ENCODE assay signal across 20 cellular contexts in genomic region chr13:99225078-99225477, GRCh38. TPM values are rescaled to one million over a fixed set of nuclear protein-coding genes. Genes with fewer than 3 reads are reported as not detected.
DNase-seq lines count a peak whose midpoint lies in the region; ATAC-seq and TF ChIP-seq lines count a peak whose summit lies in the region.
"Had no signal": no experiment of that assay in that cellular context is flagged by ENCODE, and none has a peak within 500 bp of the region (broad histone marks: within the 10 kb centered on the region; RNA-seq: fewer than 3 reads in every experiment).

No MANE protein-coding gene starts in this region.

- H3K27me3 ChIP-seq in CD4-positive, alpha-beta T cell (ENCODE audit: control insufficient read depth, insufficient read depth, low read length), result no peaks in the 10 kb centered on the region
- H3K27me3 ChIP-seq in A673 (replicated peaks; ENCODE audit: insufficient read depth, low read depth, low read length, poor library complexity), result no peaks in the 10 kb centered on the region

- no TSS peak for BruUV-seq in A673 (replicated peaks; lab: Mats Ljungman, UMichigan)

- POLR2A ChIA-PET in CD4-positive, alpha-beta T cell (lab: Charles Lee), result no interaction called here
- POLR2A ChIA-PET in A673 (lab: Charles Lee; ENCODE audit: low non-redundant PET), result no interaction called here

- no peaks in the 10 kb centered on the region for H3K36me3 ChIP-seq in A673 (ENCODE audit: insufficient read depth, low read length, poor library complexity, severe bottlenecking)

- H3K4me1 Mint-ChIP-seq in CD4-positive, alpha-beta T cell (ENCODE audit: low read depth), result peaks cover 93% of the 10 kb centered on the region

- no peak for ATAC-seq in CD4-positive, alpha-beta T cell (ENCODE audit: poor library complexity)
- ATAC-seq in HG03025 (IDR thresholded peaks at IDR 0.05; ENCODE audit: low FRiP score, unreplicated experiment), result no peak
- no peak for ATAC-seq in HG02642 (IDR thresholded peaks at IDR 0.05; ENCODE audit: poor library complexity, unreplicated experiment)

- no peak overlapping the region for H3K4me3 ChIP-seq in A673 (ENCODE audit: low read depth, low read length, poor library complexity, severe bottlenecking)

- no peak for DNase-seq in CD4-positive, alpha-beta T cell
- DNase-seq in Kasumi-1 (lab: John Stamatoyannopoulos, UW) (peak; percentile 50 to 53), SKM-1 (lab: John Stamatoyannopoulos, UW; ENCODE audit: unreplicated experiment) (peak; percentile 60), medulla oblongata (ENCODE audit: extremely low spot score) (peak; percentile 49), NCI-H1417 (lab: John Stamatoyannopoulos, UW) (no peak), A673 (ENCODE audit: low spot score) (no peak)
- DNase-seq: activated CD4-positive, alpha-beta memory T cell treated with anti-CD3 and anti-CD28 coated beads for 36 hours; anterior cingulate cortex; dermis blood vessel endothelial cell; glutamatergic neuron; NCI-H2029; NCI-H446 treated with DMSO at 0.1 percent for 48 hours; NK-92 treated with Interleukin-12 subunit alpha and Interleukin-12 subunit beta, amount 100 ng/mL, for 24 hours; T-helper 1 cell; WERI-Rb-1 had no signal

- H3K4me3 Mint-ChIP-seq in CD4-positive, alpha-beta T cell, result no peak overlapping the region
- H3K4me3 Mint-ChIP-seq: activated CD4-positive, alpha-beta memory T cell treated with anti-CD3 and anti-CD28 coated beads for 36 hours had no signal

- CTCF ChIA-PET in CD4-positive, alpha-beta T cell (lab: Charles Lee), result no interaction called here
- CTCF ChIA-PET in A673 (lab: Charles Lee), result no interaction called here

- peaks cover 50% of the 10 kb centered on the region for H3K36me3 Mint-ChIP-seq in CD4-positive, alpha-beta T cell (ENCODE audit: low read depth)

- H3K27me3 Mint-ChIP-seq in CD4-positive, alpha-beta T cell, result no peaks in the 10 kb centered on the region
- H3K27me3 Mint-ChIP-seq: activated CD4-positive, alpha-beta memory T cell treated with anti-CD3 and anti-CD28 coated beads for 36 hours had no signal

- H3K9me3 Mint-ChIP-seq in CD4-positive, alpha-beta T cell, result no peaks in the 10 kb centered on the region

- peaks cover 4% of the 10 kb centered on the region for H3K4me1 ChIP-seq in A673 (ENCODE audit: insufficient read depth, low read length, poor library complexity, severe bottlenecking)

- no peaks in the 10 kb centered on the region for H3K9me3 ChIP-seq in CD4-positive, alpha-beta T cell (ENCODE audit: control insufficient read depth, low read length)
- peaks cover 8% of the 10 kb centered on the region for H3K9me3 ChIP-seq in A673 (ENCODE audit: low read depth, low read length, poor library complexity, severe bottlenecking)

- H3K27ac ChIP-seq in CD4-positive, alpha-beta T cell (ENCODE audit: low read depth, low read length), result no peak overlapping the region
- H3K27ac ChIP-seq in A673 (ENCODE audit: low read depth, low read length, poor library complexity, severe bottlenecking), result no peak overlapping the region
- H3K27ac ChIP-seq: WERI-Rb-1 had no signal

- intact Hi-C loops in CD4-positive, alpha-beta T cell (cut with DNase I, micrococcal nuclease), result no loop called here
- intact Hi-C loops in A673 (cut with micrococcal nuclease; ENCODE audit: unreplicated experiment), result no loop called here

- TF ChIP-seq CTCF in CD4-positive, alpha-beta T cell (IDR thresholded peaks at IDR 0.05), result no peak
- no peak for TF ChIP-seq CTCF in A673 (conservative IDR thresholded peaks at IDR 0.05; ENCODE audit: low read depth, low read length)

- H3K27ac Mint-ChIP-seq in CD4-positive, alpha-beta T cell, result peak overlapping the region; percentile 53

RNA-seq across cellular contexts. Expression of gene UBAC2, which starts 24.4 kb away (rescaled TPM):
- total RNA-seq in CD4-positive, alpha-beta T cell, result 10 to 100 TPM; 59.8 to 67.4 TPM
- total RNA-seq in A673 (2021), result 45.8 and 46.2 TPM in 2 replicates

RNA-seq across cellular contexts. Expression of gene GPR18, which starts 33.1 kb away (rescaled TPM):
- 10 to 100 TPM; 42.9 to 45.1 TPM for total RNA-seq in CD4-positive, alpha-beta T cell
- not detected in 2 replicates for total RNA-seq in A673 (2021)
- total RNA-seq: cardiac septum, dermis blood vessel endothelial cell, M059J, renal cortical epithelial cell had no signal

Comparison
In these comparisons a context has a peak if more than half of its experiments do, and no peak if none do; other contexts are left out.
1. DNase-seq: peak in Kasumi-1 (2 of 2), SKM-1 (single experiment) and medulla oblongata (single experiment); none in CD4-positive, alpha-beta T cell (0 of 10), NCI-H1417 (0 of 3) and A673 (single experiment).
2. RNA of gene GPR18, which starts 33.1 kb away (total RNA-seq): 42.9 to 45.1 TPM in CD4-positive, alpha-beta T cell; not detected in A673; every median in the first group is over 10 times any median in the second.